ENCODE assay signal across 1 cellular context in genomic region chr19:38276942-38277517, GRCh38.
TF ChIP-seq lines count a peak whose summit lies in the region.

No MANE protein-coding gene starts in this region.

TF ChIP-seq in SK-N-SH, 30 proteins besides CTCF, POLR2A, EP300 and RAD21 (continued from another document):
- TF ChIP-seq REST (IDR thresholded peaks at IDR 0.05; ENCODE audit: low read depth, low read length) (no peak), RFX5 (IDR thresholded peaks at IDR 0.05; ENCODE audit: low read length) (no peak), SMC3 (IDR thresholded peaks at IDR 0.05; ENCODE audit: low read depth, low read length) (no peak), RXRA (IDR thresholded peaks at IDR 0.05; ENCODE audit: borderline replicate concordance, low read depth) (no peak), USF1 (IDR thresholded peaks at IDR 0.05; ENCODE audit: borderline replicate concordance, low read depth) (no peak), IRF3 (IDR thresholded peaks at IDR 0.05; ENCODE audit: low read depth, low read length) (no peak), GATA2 (CRISPR knock-in tag; IDR thresholded peaks at IDR 0.05) (no peak), POLR2AphosphoS5 (IDR thresholded peaks at IDR 0.05; ENCODE audit: low read depth, low read length) (no peak), TAF1 (IDR thresholded peaks at IDR 0.05; ENCODE audit: borderline replicate concordance, low read depth, low read length) (no peak), FOXJ3 (CRISPR knock-in tag; IDR thresholded peaks at IDR 0.05) (no peak), JUND (IDR thresholded peaks at IDR 0.05) (no peak), FOSL2 (IDR thresholded peaks at IDR 0.05; ENCODE audit: borderline replicate concordance, low read depth) (no peak), RCOR1 (IDR thresholded peaks at IDR 0.05; ENCODE audit: low read length) (no peak), TCF12 (IDR thresholded peaks at IDR 0.05) (no peak), ZBTB33 (IDR thresholded peaks at IDR 0.05; ENCODE audit: borderline replicate concordance, low read depth) (no peak)
